In the genomic region with DNA sequence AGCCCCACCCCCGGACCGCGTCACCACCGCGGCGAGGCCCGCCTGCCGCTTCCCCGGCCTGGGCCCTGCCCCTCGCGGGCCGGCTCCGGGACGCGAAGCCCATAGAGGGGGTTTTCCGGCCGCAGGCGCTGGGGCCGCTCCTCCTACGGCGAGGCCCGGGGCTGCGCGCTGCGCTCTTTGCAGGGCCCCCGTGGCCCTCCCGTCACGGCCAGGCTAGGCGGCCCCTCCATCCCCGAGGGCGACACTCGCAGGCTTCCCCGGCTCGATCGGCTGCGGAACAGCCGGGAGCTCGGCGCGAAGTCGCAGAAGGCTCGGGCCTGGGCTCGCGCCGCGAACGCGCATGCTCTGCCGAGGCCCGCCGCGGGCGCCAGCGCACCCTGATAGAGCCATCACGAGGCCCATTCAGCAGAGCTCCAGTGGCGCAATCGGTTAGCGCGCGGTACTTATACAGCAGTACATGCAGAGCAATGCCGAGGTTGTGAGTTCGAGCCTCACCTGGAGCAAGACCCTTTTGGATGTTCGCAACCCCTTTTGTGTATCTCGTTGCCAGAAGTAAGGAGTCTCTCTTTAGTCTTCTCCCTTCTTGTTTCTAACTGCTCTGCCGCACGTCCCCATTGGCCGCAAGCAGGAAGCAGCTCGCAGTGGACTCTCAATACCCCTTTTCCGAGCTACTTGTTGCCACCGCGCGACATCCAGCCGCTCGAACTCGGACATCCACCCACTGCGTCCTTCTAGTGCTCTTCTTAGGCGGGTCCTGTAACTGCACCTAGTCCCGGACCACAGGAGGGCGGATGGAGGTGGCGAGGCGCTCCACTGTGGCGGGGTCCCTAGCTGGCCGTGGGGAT, we compare ENCODE assay signal across 8 cellular contexts. TPM values are rescaled to one million over a fixed set of nuclear protein-coding genes. Genes with fewer than 3 reads are reported as not detected.
A peak's percentile ranks its signal among the peaks of the same experiment; 100 is the strongest.
DNase-seq lines count a peak whose midpoint lies in the region; ATAC-seq and TF ChIP-seq lines count a peak whose summit lies in the region.

No MANE protein-coding gene starts in this region.

- H3K9me3 Mint-ChIP-seq in immature natural killer cell, result peaks cover 2 to 19% (median 12%) of the 10 kb centered on the region in 6 donors

- peak overlapping the region; percentile 49 to 78 (median 75) for H3K4me3 ChIP-seq in breast epithelium

- no peaks in the 10 kb centered on the region for H3K36me3 ChIP-seq in breast epithelium

- in situ Hi-C loops in ACHN (cut with HindIII; ENCODE audit: low pct_ligation_motif_present, low pct_unique_long_range_greater_than_20kb, low sequenced_read_pairs), result no loop called here

- peak overlapping the region; percentile 92 to 99 (median 95) for H3K4me3 Mint-ChIP-seq in immature natural killer cell

- no peaks in the 10 kb centered on the region for H3K9me3 ChIP-seq in breast epithelium

- intact Hi-C loops in breast epithelium (cut with DNase I; ENCODE audit: low total_unique reads), result no loop called here

- peaks cover 6 to 9% (median 7%) of the 10 kb centered on the region in 3 donors for H3K36me3 Mint-ChIP-seq in immature natural killer cell

- H3K4me1 Mint-ChIP-seq in immature natural killer cell, result peaks cover 36 to 41% of the 10 kb centered on the region in 2 donors

- H3K27me3 Mint-ChIP-seq in immature natural killer cell (ENCODE audit: low read depth in 3 of 3), result peaks cover 12 to 21% (median 16%) of the 10 kb centered on the region in 3 donors

- no peaks in the 10 kb centered on the region for H3K4me1 ChIP-seq in breast epithelium

- ATAC-seq in GM18868 (IDR thresholded peaks at IDR 0.05; ENCODE audit: unreplicated experiment), result peak; percentile 73
- ATAC-seq in HG03108 (IDR thresholded peaks at IDR 0.05; ENCODE audit: unreplicated experiment), result peak; percentile 68

- TF ChIP-seq CTCF in VCaP (conservative IDR thresholded peaks at IDR 0.05) (no peak), breast epithelium (IDR thresholded peaks at IDR 0.05) (peak in 1 of 3 donors; percentile 15)

- no peaks in the 10 kb centered on the region for H3K27me3 ChIP-seq in breast epithelium

- peak; percentile 95 for DNase-seq in ACHN
- peak; percentile 94 for DNase-seq in NCI-H2171 treated with DMSO at 0.1 percent for 48 hours (lab: John Stamatoyannopoulos, UW)
- DNase-seq in breast epithelium (ENCODE audit: low spot score in 2 of 2), result peak; percentile 95 to 96
- DNase-seq in immature natural killer cell, result peak; percentile 94 to 96 (median 95)
- DNase-seq in smooth muscle cell of the brain vasculature (ENCODE audit: low read depth, low spot score), result peak; percentile 86

- peak; percentile 64 for TF ChIP-seq POLR2A in breast epithelium (IDR thresholded peaks at IDR 0.05)

- peak overlapping the region; percentile 95 for H3K27ac ChIP-seq in VCaP
- H3K27ac ChIP-seq in breast epithelium, result peak overlapping the region; percentile 99

- peak overlapping the region; percentile 95 to 99 (median 98) for H3K27ac Mint-ChIP-seq in immature natural killer cell

RNA-seq across cellular contexts. Expression of a gene that starts 18.0 kb away (rescaled TPM):
- 1 to 10 TPM; 4.4 to 6.2 (median 5.9) TPM for total RNA-seq in breast epithelium
- under 1 TPM in 1 of 3 donors, not detected in 2; 0.50 TPM for polyA plus RNA-seq in immature natural killer cell

RNA-seq across cellular contexts. Expression of a gene that starts 46.4 kb away (rescaled TPM):
- total RNA-seq in breast epithelium, result 1 to 10 TPM in 1 of 3 donors, under 1 TPM in 2; 0.80 to 1.0 (median 0.98) TPM
- not detected for polyA plus RNA-seq in immature natural killer cell

Comparison
In these comparisons a context has a peak if more than half of its experiments do, and no peak if none do; other contexts are left out.
1. Peak in every context shown above with its lines: DNase-seq, ATAC-seq, H3K4me3 ChIP-seq and H3K27ac ChIP-seq.